8 cellular contexts compared by ENCODE assay signal in genomic region chr11:75240381-75241035, GRCh38. TPM values are rescaled to one million over a fixed set of nuclear protein-coding genes. Genes with fewer than 3 reads are reported as not detected.
DNase-seq lines count a peak whose midpoint lies in the region; ATAC-seq and TF ChIP-seq lines count a peak whose summit lies in the region.

A gene with protein sequence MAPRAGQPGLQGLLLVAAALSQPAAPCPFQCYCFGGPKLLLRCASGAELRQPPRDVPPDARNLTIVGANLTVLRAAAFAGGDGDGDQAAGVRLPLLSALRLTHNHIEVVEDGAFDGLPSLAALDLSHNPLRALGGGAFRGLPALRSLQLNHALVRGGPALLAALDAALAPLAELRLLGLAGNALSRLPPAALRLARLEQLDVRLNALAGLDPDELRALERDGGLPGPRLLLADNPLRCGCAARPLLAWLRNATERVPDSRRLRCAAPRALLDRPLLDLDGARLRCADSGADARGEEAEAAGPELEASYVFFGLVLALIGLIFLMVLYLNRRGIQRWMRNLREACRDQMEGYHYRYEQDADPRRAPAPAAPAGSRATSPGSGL (plus strand): TSS chr11:75240774. CDS start chr11:75241050, 276 bp downstream.

- TF ChIP-seq CTCF in Calu3 (IDR thresholded peaks at IDR 0.05; ENCODE audit: unreplicated experiment) (no peak), cardiac fibroblast (IDR thresholded peaks at IDR 0.05; ENCODE audit: low read depth, low read length) (no peak), mesothelial cell of epicardium (IDR thresholded peaks at IDR 0.05; ENCODE audit: unreplicated experiment) (no peak), type B pancreatic cell (conservative IDR thresholded peaks at IDR 0.05) (no peak)

- CTCF ChIA-PET in Calu3 (lab: Charles Lee), result interaction anchor here (0.8 to 1.1 kb wide), 3 partner anchors 26 to 218 kb away, joined by 3 to 5 read pairs (median 4); no protein-coding TSS in a partner anchor

- H3K27me3 Mint-ChIP-seq in Calu3 (ENCODE audit: unreplicated experiment) (peaks cover 90% of the 10 kb centered on the region), mesothelial cell of epicardium (ENCODE audit: low read depth) (peaks cover 87% of the 10 kb centered on the region), type B pancreatic cell (peaks cover 81% of the 10 kb centered on the region)

- H3K27ac Mint-ChIP-seq in Calu3 (ENCODE audit: unreplicated experiment) (no peak within 1 kb of the TSS), mesothelial cell of epicardium (no peak within 1 kb of the TSS), type B pancreatic cell (no peak within 1 kb of the TSS)

- ATAC-seq in HG02610 (IDR thresholded peaks at IDR 0.05; ENCODE audit: unreplicated experiment), result no peak

- BruUV-seq in Calu3 (replicated peaks; lab: Mats Ljungman, UMichigan), result no TSS peak

- H3K4me3 Mint-ChIP-seq in Calu3 (ENCODE audit: low read depth, unreplicated experiment) (peak within 1 kb of the TSS; percentile 66), mesothelial cell of epicardium (peak within 1 kb of the TSS; percentile 62), type B pancreatic cell (peak within 1 kb of the TSS; percentile 80)

- H3K4me1 Mint-ChIP-seq in Calu3 (ENCODE audit: low read depth, unreplicated experiment) (no peaks in the 10 kb centered on the region), mesothelial cell of epicardium (peaks cover 6% of the 10 kb centered on the region), type B pancreatic cell (ENCODE audit: unreplicated experiment) (peaks cover 6% of the 10 kb centered on the region)

- no peaks in the 10 kb centered on the region for H3K9me3 Mint-ChIP-seq in Calu3 (ENCODE audit: low read depth, unreplicated experiment)
- H3K9me3 Mint-ChIP-seq in mesothelial cell of epicardium, result no peaks in the 10 kb centered on the region
- H3K9me3 Mint-ChIP-seq in type B pancreatic cell, result no peaks in the 10 kb centered on the region

- DNase-seq in Calu3 (peak; percentile 18), NCI-H446 treated with DMSO at 0.1 percent for 48 hours (lab: John Stamatoyannopoulos, UW) (peak; percentile 28), cardiac fibroblast (ENCODE audit: low read depth in 2 of 2) (peak in 1 of 2 donors; percentile 17), mesothelial cell of epicardium (ENCODE audit: low spot score in 2 of 2, unreplicated experiment in 2 of 2) (no peak), type B pancreatic cell (ENCODE audit: extremely low spot score, unreplicated experiment) (no peak), hepatic stellate cell (ENCODE audit: low spot score) (no peak), glomerular visceral epithelial cell (ENCODE audit: extremely low spot score) (no peak)

- intact Hi-C loops in Calu3 (cut with micrococcal nuclease; ENCODE audit: unreplicated experiment), result no loop called here

- peaks cover 9% of the 10 kb centered on the region for H3K36me3 Mint-ChIP-seq in Calu3 (ENCODE audit: insufficient read depth, unreplicated experiment)
- no peaks in the 10 kb centered on the region for H3K36me3 Mint-ChIP-seq in mesothelial cell of epicardium
- H3K36me3 Mint-ChIP-seq in type B pancreatic cell, result no peaks in the 10 kb centered on the region

- peak within 1 kb of the TSS; percentile 23 to 26 for H3K4me3 ChIP-seq in cardiac fibroblast (replicated peaks in 1 of 2; ENCODE audit: low read depth in 2 of 2, low read length in 2 of 2)

RNA-seq across cellular contexts. Expression of the gene that starts here (rescaled TPM):
- total RNA-seq in Calu3 (2022), result not detected in 2 replicates
- total RNA-seq in mesothelial cell of epicardium, result 0.07 to 0.11 TPM (median 0.11 TPM) in 3 replicates
- 0.31 and 0.56 TPM in 2 replicates for total RNA-seq in type B pancreatic cell (ENCODE audit: low replicate concordance)

Comparison
In these comparisons a context has a peak if more than half of its experiments do, and no peak if none do; other contexts are left out.
1. Peak in DNase-seq in Calu3; RNA of the gene not detected or under 1 TPM.